ENCODE assay signal across 7 cellular contexts in the genomic region with DNA sequence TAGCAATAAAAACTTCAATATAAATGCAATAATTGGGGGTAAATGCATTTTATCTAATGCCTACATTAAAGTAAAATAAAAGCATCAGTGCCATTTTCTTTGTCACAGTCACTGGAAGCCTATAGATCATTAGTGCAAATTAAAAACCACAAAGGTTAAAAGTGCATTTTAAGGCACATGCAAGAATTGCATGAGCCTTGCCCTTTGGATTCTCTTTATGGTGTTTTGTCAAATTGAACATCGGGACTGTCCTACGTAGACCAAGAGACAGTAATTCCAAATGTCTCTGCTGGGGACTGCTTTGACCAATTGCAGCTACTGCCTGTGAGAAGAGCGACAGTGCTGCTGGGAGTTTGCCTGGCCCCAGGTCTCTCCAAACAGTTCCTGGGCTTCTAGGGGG.
"Had no signal": no experiment of that assay in that cellular context is flagged by ENCODE, and none has a peak within 500 bp of the region (broad histone marks: within the 10 kb centered on the region; RNA-seq: fewer than 3 reads in every experiment).

No MANE protein-coding gene starts in this region.

- ATAC-seq: HCT116, K562 had no signal

- DNase-seq: GM23248, GOT3, H7, IMR-90 had no signal

- H3K4me3 ChIP-seq: GM23248, HAP-1, K562 had no signal

- H3K36me3 ChIP-seq: HAP-1 had no signal

- H3K9ac ChIP-seq: GM23248 had no signal

- H2AFZ ChIP-seq: GM23248 had no signal

- H3K9me3 ChIP-seq: HAP-1 had no signal

- H3K27ac ChIP-seq: GM23248 had no signal
